ENCODE assay signal across 1 cellular context in the genomic region with DNA sequence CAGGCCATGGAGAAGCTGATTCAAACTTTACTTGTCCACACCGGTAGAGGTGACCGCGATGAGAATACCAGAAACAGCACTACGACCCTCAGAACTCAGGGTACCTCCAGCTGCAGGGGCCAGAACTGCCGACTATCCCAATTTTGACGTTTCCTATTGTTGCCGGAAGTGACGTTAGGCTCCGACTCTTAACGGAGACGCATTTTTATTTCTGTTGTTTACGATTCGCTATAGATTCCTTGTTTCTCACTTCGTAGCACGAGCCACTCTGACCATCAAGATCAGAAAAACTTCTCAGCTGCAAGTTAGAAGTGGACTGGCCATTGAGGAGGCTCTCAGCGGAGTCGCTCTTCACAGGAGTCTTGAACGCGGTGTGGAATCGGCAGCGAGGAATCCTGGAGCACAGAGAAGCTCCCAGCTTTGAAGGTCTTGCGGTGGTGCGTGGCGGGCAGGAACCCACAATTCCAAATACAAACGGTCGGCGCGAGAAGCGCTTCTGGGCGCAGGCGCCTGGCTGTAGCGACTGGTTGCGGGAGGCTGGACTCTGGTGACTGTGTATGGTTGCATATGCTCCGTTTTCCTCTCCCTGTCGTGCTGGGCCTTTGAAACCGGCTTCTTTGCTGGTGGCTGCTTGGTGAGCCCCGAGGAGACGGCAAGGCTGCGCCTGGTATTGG.
TF ChIP-seq lines count a peak whose summit lies in the region.

A gene with protein sequence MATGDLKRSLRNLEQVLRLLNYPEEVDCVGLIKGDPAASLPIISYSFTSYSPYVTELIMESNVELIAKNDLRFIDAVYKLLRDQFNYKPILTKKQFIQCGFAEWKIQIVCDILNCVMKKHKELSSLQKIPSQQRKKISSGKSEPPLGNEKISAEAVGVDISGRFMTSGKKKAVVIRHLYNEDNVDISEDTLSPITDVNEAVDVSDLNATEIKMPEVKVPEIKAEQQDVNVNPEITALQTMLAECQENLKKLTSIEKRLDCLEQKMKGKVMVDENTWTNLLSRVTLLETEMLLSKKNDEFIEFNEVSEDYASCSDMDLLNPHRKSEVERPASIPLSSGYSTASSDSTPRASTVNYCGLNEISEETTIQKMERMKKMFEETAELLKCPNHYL (plus strand): TSS at position 405 of the 674 bp plus-strand sequence. CDS start 15,211 bp downstream, outside the sequence.
A gene with protein sequence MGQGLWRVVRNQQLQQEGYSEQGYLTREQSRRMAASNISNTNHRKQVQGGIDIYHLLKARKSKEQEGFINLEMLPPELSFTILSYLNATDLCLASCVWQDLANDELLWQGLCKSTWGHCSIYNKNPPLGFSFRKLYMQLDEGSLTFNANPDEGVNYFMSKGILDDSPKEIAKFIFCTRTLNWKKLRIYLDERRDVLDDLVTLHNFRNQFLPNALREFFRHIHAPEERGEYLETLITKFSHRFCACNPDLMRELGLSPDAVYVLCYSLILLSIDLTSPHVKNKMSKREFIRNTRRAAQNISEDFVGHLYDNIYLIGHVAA (minus strand): TSS at position 161 of the 674 bp plus-strand sequence. CDS start 20,575 bp downstream, outside the sequence.

TF ChIP-seq in neural cell, 6 proteins besides CTCF, POLR2A, EP300 and RAD21 (continued from another document):
- TF ChIP-seq, protein P1, sequence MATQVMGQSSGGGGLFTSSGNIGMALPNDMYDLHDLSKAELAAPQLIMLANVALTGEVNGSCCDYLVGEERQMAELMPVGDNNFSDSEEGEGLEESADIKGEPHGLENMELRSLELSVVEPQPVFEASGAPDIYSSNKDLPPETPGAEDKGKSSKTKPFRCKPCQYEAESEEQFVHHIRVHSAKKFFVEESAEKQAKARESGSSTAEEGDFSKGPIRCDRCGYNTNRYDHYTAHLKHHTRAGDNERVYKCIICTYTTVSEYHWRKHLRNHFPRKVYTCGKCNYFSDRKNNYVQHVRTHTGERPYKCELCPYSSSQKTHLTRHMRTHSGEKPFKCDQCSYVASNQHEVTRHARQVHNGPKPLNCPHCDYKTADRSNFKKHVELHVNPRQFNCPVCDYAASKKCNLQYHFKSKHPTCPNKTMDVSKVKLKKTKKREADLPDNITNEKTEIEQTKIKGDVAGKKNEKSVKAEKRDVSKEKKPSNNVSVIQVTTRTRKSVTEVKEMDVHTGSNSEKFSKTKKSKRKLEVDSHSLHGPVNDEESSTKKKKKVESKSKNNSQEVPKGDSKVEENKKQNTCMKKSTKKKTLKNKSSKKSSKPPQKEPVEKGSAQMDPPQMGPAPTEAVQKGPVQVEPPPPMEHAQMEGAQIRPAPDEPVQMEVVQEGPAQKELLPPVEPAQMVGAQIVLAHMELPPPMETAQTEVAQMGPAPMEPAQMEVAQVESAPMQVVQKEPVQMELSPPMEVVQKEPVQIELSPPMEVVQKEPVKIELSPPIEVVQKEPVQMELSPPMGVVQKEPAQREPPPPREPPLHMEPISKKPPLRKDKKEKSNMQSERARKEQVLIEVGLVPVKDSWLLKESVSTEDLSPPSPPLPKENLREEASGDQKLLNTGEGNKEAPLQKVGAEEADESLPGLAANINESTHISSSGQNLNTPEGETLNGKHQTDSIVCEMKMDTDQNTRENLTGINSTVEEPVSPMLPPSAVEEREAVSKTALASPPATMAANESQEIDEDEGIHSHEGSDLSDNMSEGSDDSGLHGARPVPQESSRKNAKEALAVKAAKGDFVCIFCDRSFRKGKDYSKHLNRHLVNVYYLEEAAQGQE (IDR thresholded peaks at IDR 0.05; ENCODE audit: borderline replicate concordance), result peak; percentile 86
- TF ChIP-seq POLR2AphosphoS5 (IDR thresholded peaks at IDR 0.05) (peak; percentile 66), TAF1 (IDR thresholded peaks at IDR 0.05; ENCODE audit: low read depth) (peak; percentile 77), MXI1 (conservative IDR thresholded peaks at IDR 0.05; ENCODE audit: poor library complexity, severe bottlenecking) (peak; percentile 89)
